In genomic region chr1:114024049-114024448, GRCh38 we compare ENCODE assay signal across 16 cellular contexts. TPM values are rescaled to one million over a fixed set of nuclear protein-coding genes. Genes with fewer than 3 reads are reported as not detected.
DNase-seq lines count a peak whose midpoint lies in the region; ATAC-seq and TF ChIP-seq lines count a peak whose summit lies in the region.
"Had no signal": no experiment of that assay in that cellular context is flagged by ENCODE, and none has a peak within 500 bp of the region (broad histone marks: within the 10 kb centered on the region; RNA-seq: fewer than 3 reads in every experiment).

No MANE protein-coding gene starts in this region.

- H3K18ac ChIP-seq in mesendoderm (ENCODE audit: low read length), result peak overlapping the region; percentile 90

- H3K9ac ChIP-seq in mesendoderm (ENCODE audit: low read length), result no peak overlapping the region

- POLR2A ChIA-PET in A673 (lab: Charles Lee; ENCODE audit: low non-redundant PET), result interaction anchor here (0.6 kb wide), 2 partner anchors 34 to 39 kb away, joined by 3 to 4 read pairs; no protein-coding TSS in a partner anchor

- H3K4me2 ChIP-seq in mesendoderm (ENCODE audit: low read length), result no peak overlapping the region

- CTCF ChIA-PET in A673 (lab: Charles Lee), result no interaction called here

- H3K27ac ChIP-seq in A673 (ENCODE audit: low read depth, low read length, poor library complexity, severe bottlenecking) (peak overlapping the region; percentile 32), mesendoderm (ENCODE audit: low read depth, low read length) (peak overlapping the region; percentile 33), aorta (ENCODE audit: low read depth in 1 of 2, low read length in 2 of 2) (no peak overlapping the region)
- H3K27ac ChIP-seq: esophagus muscularis mucosa, skin epidermis had no signal

- no peaks in the 10 kb centered on the region for H3K36me3 ChIP-seq in A673 (ENCODE audit: insufficient read depth, low read length, poor library complexity, severe bottlenecking)
- no peaks in the 10 kb centered on the region for H3K36me3 ChIP-seq in mesendoderm (ENCODE audit: control insufficient read depth, insufficient read depth, low read length)
- no peaks in the 10 kb centered on the region for H3K36me3 ChIP-seq in aorta (ENCODE audit: control insufficient read depth in 1 of 2, insufficient read depth in 2 of 2, low read length in 1 of 2)
- H3K36me3 ChIP-seq: esophagus muscularis mucosa had no signal

- H4K5ac ChIP-seq in mesendoderm (ENCODE audit: low read length), result no peak overlapping the region

- H3K4me1 ChIP-seq in A673 (ENCODE audit: insufficient read depth, low read length, poor library complexity, severe bottlenecking) (peaks cover 17% of the 10 kb centered on the region), mesendoderm (ENCODE audit: control insufficient read depth, low read depth, low read length) (peaks cover 9% of the 10 kb centered on the region), aorta (ENCODE audit: control insufficient read depth in 1 of 2, insufficient read depth in 2 of 2, low read length in 2 of 2) (no peaks in the 10 kb centered on the region)
- H3K4me1 ChIP-seq: esophagus muscularis mucosa had no signal

- H3K4ac ChIP-seq in mesendoderm (ENCODE audit: low read depth, low read length), result peak overlapping the region; percentile 65

- peak overlapping the region; percentile 1 for H2BK120ac ChIP-seq in mesendoderm (ENCODE audit: low read depth, low read length)

- no CpG with 5 or more reads among the region's 6 CpGs for WGBS in mesendoderm (ENCODE audit: extremely low coverage, insufficient coverage, low lambda C conversion rate)
- WGBS in aorta, 2 donors, result 74 to 75% methylated on average over 6 of the region's 6 CpGs

- TF ChIP-seq CTCF in A673 (conservative IDR thresholded peaks at IDR 0.05; ENCODE audit: low read depth, low read length) (no peak), choroid plexus epithelial cell (conservative IDR thresholded peaks at IDR 0.05; ENCODE audit: low read depth, low read length) (peak; percentile 7)

- no TSS peak for BruUV-seq in A673 (replicated peaks; lab: Mats Ljungman, UMichigan)

- H3K27me3 ChIP-seq in A673 (replicated peaks; ENCODE audit: insufficient read depth, low read depth, low read length, poor library complexity), result no peaks in the 10 kb centered on the region
- no peaks in the 10 kb centered on the region for H3K27me3 ChIP-seq in mesendoderm (ENCODE audit: insufficient read depth, low read length, poor library complexity)
- H3K27me3 ChIP-seq in aorta (ENCODE audit: control insufficient read depth in 1 of 2, insufficient read depth in 2 of 2, low read length in 1 of 2), result no peaks in the 10 kb centered on the region
- H3K27me3 ChIP-seq: esophagus muscularis mucosa had no signal

- H3K79me2 ChIP-seq in mesendoderm (ENCODE audit: control insufficient read depth, insufficient read depth, low read length), result no peaks in the 10 kb centered on the region

- peak overlapping the region; percentile 56 for H3K56ac ChIP-seq in mesendoderm (ENCODE audit: low read length)

- H2AK5ac ChIP-seq in mesendoderm (ENCODE audit: low read length), result no peak overlapping the region

- H2BK5ac ChIP-seq in mesendoderm (ENCODE audit: low read length), result peak overlapping the region; percentile 40

- H3K79me1 ChIP-seq in mesendoderm (ENCODE audit: low read length), result no peaks in the 10 kb centered on the region

- peak; percentile 51 for DNase-seq in A673 (ENCODE audit: low spot score)
- DNase-seq in NCI-H2107 treated with DMSO at 0.1 percent for 48 hours (lab: John Stamatoyannopoulos, UW; ENCODE audit: unreplicated experiment), result peak; percentile 28
- peak; percentile 96 for DNase-seq in choroid plexus epithelial cell (ENCODE audit: low read depth)
- DNase-seq in mesendoderm, result peak; percentile 68
- no peak for DNase-seq in NCI-H187 (lab: John Stamatoyannopoulos, UW)
- DNase-seq in AG08395 (ENCODE audit: low spot score), result no peak
- DNase-seq in activated CD8-positive, alpha-beta memory T cell treated with anti-CD3 and anti-CD28 coated beads for 24 hours, result no peak
- no peak for DNase-seq in aorta
- DNase-seq: ACHN; CD8-positive, alpha-beta memory T cell; cortex of kidney; NK-92 treated with Interleukin-12 subunit alpha and Interleukin-12 subunit beta, amount 100 ng/mL, for 24 hours; SHP77; T1000 had no signal

- H3K9me3 ChIP-seq in A673 (ENCODE audit: low read depth, low read length, poor library complexity, severe bottlenecking) (no peaks in the 10 kb centered on the region), aorta (ENCODE audit: control insufficient read depth, low read length) (no peaks in the 10 kb centered on the region)
- H3K9me3 ChIP-seq: esophagus muscularis mucosa had no signal

- intact Hi-C loops in A673 (cut with micrococcal nuclease; ENCODE audit: unreplicated experiment), result no loop called here
- intact Hi-C loops in aorta (cut with DNase I), result no loop called here

- no peak overlapping the region for H4K8ac ChIP-seq in mesendoderm (ENCODE audit: low read depth, low read length)

- no peak overlapping the region for H2BK15ac ChIP-seq in mesendoderm (replicated peaks; ENCODE audit: low read depth)

- no peak overlapping the region for H3K23ac ChIP-seq in mesendoderm (ENCODE audit: low read length)

- ATAC-seq in aorta (ENCODE audit: low FRiP score), result no peak

- H3K4me3 ChIP-seq in A673 (ENCODE audit: low read depth, low read length, poor library complexity, severe bottlenecking) (no peak overlapping the region), choroid plexus epithelial cell (ENCODE audit: low read depth, low read length) (no peak overlapping the region), mesendoderm (ENCODE audit: low read length) (no peak overlapping the region), aorta (ENCODE audit: low read length in 2 of 2) (no peak overlapping the region)
- H3K4me3 ChIP-seq: esophagus muscularis mucosa, skin epidermis had no signal

RNA-seq across cellular contexts. Expression of gene OLFML3, which starts 44.8 kb away (rescaled TPM):
- 319 and 349 TPM in 2 replicates for total RNA-seq in A673 (2021)
- polyA plus RNA-seq in mesendoderm (2013, experiment 1 of 2), result 57.4 TPM
- 60.0 TPM for polyA plus RNA-seq in mesendoderm (2013, experiment 2 of 2)
- 10 to 100 TPM; 19.8 to 96.1 TPM for total RNA-seq in aorta
- polyA plus RNA-seq in aorta, result 10 to 100 TPM; 17.3 to 20.4 TPM
- polyA plus RNA-seq: CD8-positive, alpha-beta memory T cell had no signal

Comparison
In these comparisons a context has a peak if more than half of its experiments do, and no peak if none do; other contexts are left out.
1. DNase-seq: peak in A673 (single experiment), NCI-H2107 treated with DMSO at 0.1 percent for 48 hours (single experiment), choroid plexus epithelial cell (single experiment) and mesendoderm (single experiment); none in NCI-H187 (0 of 2), AG08395 (single experiment), activated CD8-positive, alpha-beta memory T cell treated with anti-CD3 and anti-CD28 coated beads for 24 hours (single experiment) and aorta (0 of 2).
2. H3K27ac ChIP-seq: peak in A673 (single experiment) and mesendoderm (single experiment); none in aorta (0 of 2).